In genomic region chrX:81414630-81415029, GRCh38 we compare ENCODE assay signal across 20 cellular contexts.
DNase-seq lines count a peak whose midpoint lies in the region; ATAC-seq, FAIRE-seq and TF ChIP-seq lines count a peak whose summit lies in the region.
"Had no signal": no experiment of that assay in that cellular context is flagged by ENCODE, and none has a peak within 500 bp of the region (broad histone marks: within the 10 kb centered on the region; RNA-seq: fewer than 3 reads in every experiment).

No MANE protein-coding gene starts in this region.

- POLR2A ChIA-PET in HepG2 (lab: Yijun Ruan, JAX), result no interaction called here

- H3K9me3 ChIP-seq in liver (ENCODE audit: control insufficient read depth in 4 of 4, low read length in 3 of 4) (no peaks in the 10 kb centered on the region), HepG2 (ENCODE audit: low read length) (no peaks in the 10 kb centered on the region), RWPE2 (ENCODE audit: severe bottlenecking) (no peaks in the 10 kb centered on the region), hepatocyte (ENCODE audit: low read depth) (no peaks in the 10 kb centered on the region), WERI-Rb-1 (ENCODE audit: severe bottlenecking) (no peaks in the 10 kb centered on the region)
- H3K9me3 ChIP-seq: esophagus squamous epithelium, left ventricle myocardium inferior had no signal

- in situ Hi-C loops in HepG2 (cut with HindIII; ENCODE audit: extremely low pct_ligation_motif_present, low pct_unique_long_range_greater_than_20kb), result no loop called here

- BruUV-seq in HepG2 (replicated peaks; lab: Mats Ljungman, UMichigan), result no TSS peak

- TF ChIP-seq EP300 in HepG2 (IDR thresholded peaks at IDR 0.05; ENCODE audit: low read depth in 2 of 2, low read length in 2 of 2), result no peak
- no peak for TF ChIP-seq EP300 in HepG2 (CRISPR knock-in tag; IDR thresholded peaks at IDR 0.05; ENCODE audit: borderline replicate concordance)

- H3K36me3 ChIP-seq in liver (ENCODE audit: control insufficient read depth in 4 of 4, insufficient read depth in 3 of 4, low read depth in 1 of 4, low read length in 3 of 4), result no peaks in the 10 kb centered on the region
- H3K36me3 ChIP-seq in HepG2 (replicated peaks in 1 of 2; ENCODE audit: control insufficient read depth in 1 of 2, insufficient read depth in 2 of 2, low read length in 2 of 2), result no peaks in the 10 kb centered on the region
- H3K36me3 ChIP-seq in RWPE2 (ENCODE audit: low read depth), result no peaks in the 10 kb centered on the region
- H3K36me3 ChIP-seq in hepatocyte (replicated peaks; ENCODE audit: insufficient read depth, low read depth), result no peaks in the 10 kb centered on the region
- no peaks in the 10 kb centered on the region for H3K36me3 ChIP-seq in WERI-Rb-1
- H3K36me3 ChIP-seq: esophagus squamous epithelium, left ventricle myocardium inferior had no signal

- no peak overlapping the region for H3K9ac ChIP-seq in liver (ENCODE audit: low read depth in 1 of 2, low read length in 2 of 2)
- H3K9ac ChIP-seq in HepG2 (ENCODE audit: insufficient read depth, low read depth, low read length), result no peak overlapping the region

- H3K27me3 ChIP-seq in liver (ENCODE audit: control insufficient read depth in 4 of 4, insufficient read depth in 4 of 4, low read length in 3 of 4) (no peaks in the 10 kb centered on the region), HepG2 (ENCODE audit: control insufficient read depth in 1 of 2, insufficient read depth in 2 of 2, low read length in 2 of 2) (no peaks in the 10 kb centered on the region), RWPE2 (ENCODE audit: insufficient read depth, poor library complexity, severe bottlenecking) (no peaks in the 10 kb centered on the region), hepatocyte (no peaks in the 10 kb centered on the region), WERI-Rb-1 (ENCODE audit: insufficient read depth, low read depth, severe bottlenecking) (peaks cover 5% of the 10 kb centered on the region)
- H3K27me3 ChIP-seq: esophagus squamous epithelium had no signal

- ATAC-seq in HepG2 (no peak), RWPE2 (ENCODE audit: low read depth) (no peak), GM18858 (IDR thresholded peaks at IDR 0.05; ENCODE audit: unreplicated experiment) (no peak)
- ATAC-seq: activated T-cell treated with anti-CD3 and anti-CD28 coated beads, Interleukin-2, amount 50 U/mL, for 72 hours; naive thymus-derived CD8-positive, alpha-beta T cell; right cardiac atrium had no signal

- no peak overlapping the region for H2AFZ ChIP-seq in HepG2 (ENCODE audit: low read length)
- no peak overlapping the region for H2AFZ ChIP-seq in hepatocyte

- H3K4me1 ChIP-seq in liver (ENCODE audit: control insufficient read depth in 4 of 4, insufficient read depth in 4 of 4, low read length in 3 of 4) (no peaks in the 10 kb centered on the region), HepG2 (ENCODE audit: insufficient read depth, low read length) (no peaks in the 10 kb centered on the region), RWPE2 (ENCODE audit: insufficient read depth, poor library complexity, severe bottlenecking) (no peaks in the 10 kb centered on the region), hepatocyte (ENCODE audit: insufficient read depth) (no peaks in the 10 kb centered on the region)
- H3K4me1 ChIP-seq: esophagus squamous epithelium, left ventricle myocardium inferior had no signal

- H3K4me3 ChIP-seq in liver (ENCODE audit: low read depth in 1 of 3, low read length in 3 of 3) (no peak overlapping the region), HepG2 (replicated peaks in 1 of 3; ENCODE audit: insufficient read depth in 1 of 3, low read depth in 2 of 3, low read length in 3 of 3) (no peak overlapping the region), RWPE2 (ENCODE audit: severe bottlenecking) (no peak overlapping the region), hepatocyte (no peak overlapping the region), WERI-Rb-1 (ENCODE audit: low read depth, low read length) (no peak overlapping the region)
- H3K4me3 ChIP-seq: coronary artery, esophagus squamous epithelium, left ventricle myocardium inferior had no signal

- FAIRE-seq in HepG2 (lab: Jason Lieb, UNC), result no peak
- FAIRE-seq: urothelium cell line had no signal

- DNase-seq in HepG2 (ENCODE audit: low spot score) (no peak), RWPE2 (ENCODE audit: low spot score) (no peak), hepatocyte (ENCODE audit: low spot score) (no peak), middle frontal gyrus (ENCODE audit: extremely low spot score, low spot score) (no peak), WERI-Rb-1 (no peak)
- DNase-seq in stimulated activated CD4-positive, alpha-beta T cell treated with anti-CD3 and anti-CD28 coated beads, Interleukin-2, amount 100 ng/mL, for 24 hours, result no peak
- DNase-seq: activated CD4-positive, alpha-beta T cell treated with anti-CD3 and anti-CD28 coated beads, Interleukin-2, amount 50 U/mL, for 1 hour; activated T-cell treated with anti-CD3 and anti-CD28 coated beads, Interleukin-2, amount 50 U/mL, for 72 hours; DMS153; esophagus squamous epithelium; H7; left ventricle myocardium inferior; naive thymus-derived CD8-positive, alpha-beta T cell; NCI-H510A; right cardiac atrium; stimulated activated CD4-positive, alpha-beta T cell treated with anti-CD3 and anti-CD28 coated beads, Interleukin-4, amount 100 ng/mL, for 4 hours had no signal

- TF ChIP-seq CTCF in liver (IDR thresholded peaks at IDR 0.05; ENCODE audit: low read depth, low read length, missing input control) (no peak), HepG2 (CRISPR knock-in tag; IDR thresholded peaks at IDR 0.05) (no peak), RWPE2 (IDR thresholded peaks at IDR 0.05; ENCODE audit: poor library complexity, severe bottlenecking) (peak; percentile 8), hepatocyte (IDR thresholded peaks at IDR 0.05; ENCODE audit: poor library complexity) (peak; percentile 29), WERI-Rb-1 (IDR thresholded peaks at IDR 0.05; ENCODE audit: low read depth, low read length) (no peak)

- no peaks in the 10 kb centered on the region for H3K9me2 ChIP-seq in hepatocyte (replicated peaks; ENCODE audit: insufficient read depth)

- H4K20me1 ChIP-seq in HepG2 (ENCODE audit: insufficient read depth, low read length) (no peaks in the 10 kb centered on the region), hepatocyte (ENCODE audit: insufficient read depth, poor library complexity, severe bottlenecking) (no peaks in the 10 kb centered on the region)

- H3K4me2 ChIP-seq in HepG2 (ENCODE audit: low read depth, low read length), result no peak overlapping the region
- no peak overlapping the region for H3K4me2 ChIP-seq in hepatocyte

- no peak for TF ChIP-seq POLR2A in HepG2 (IDR thresholded peaks at IDR 0.05; ENCODE audit: insufficient read depth in 1 of 2, low read depth in 2 of 2, low read length in 2 of 2)

- peak; percentile 22 to 38 for TF ChIP-seq RAD21 in liver (IDR thresholded peaks at IDR 0.05)
- TF ChIP-seq RAD21 in HepG2 (CRISPR knock-in tag; IDR thresholded peaks at IDR 0.05), result no peak

- no peak overlapping the region for H3K27ac ChIP-seq in liver (ENCODE audit: low read depth in 1 of 2, low read length in 2 of 2)
- no peak overlapping the region for H3K27ac ChIP-seq in HepG2 (ENCODE audit: extremely low read length, insufficient read depth, low read length)
- H3K27ac ChIP-seq in RWPE2 (ENCODE audit: poor library complexity, severe bottlenecking), result no peak overlapping the region
- H3K27ac ChIP-seq in hepatocyte, result no peak overlapping the region
- H3K27ac ChIP-seq in WERI-Rb-1, result no peak overlapping the region
- H3K27ac ChIP-seq: coronary artery, esophagus squamous epithelium, left ventricle myocardium inferior had no signal

- intact Hi-C loops in HepG2 (cut with micrococcal nuclease; ENCODE audit: unreplicated experiment), result no loop called here

- CTCF ChIA-PET in HepG2 (lab: Yijun Ruan, JAX; ENCODE audit: low intra/inter-chr PET ratio, low total read pairs), result no interaction called here

- H3K79me2 ChIP-seq in HepG2 (ENCODE audit: insufficient read depth, low read length) (no peaks in the 10 kb centered on the region), hepatocyte (no peaks in the 10 kb centered on the region)

- 50% methylated on average over 3 of the region's 3 CpGs for WGBS in liver
- WGBS in HepG2 (ENCODE audit: low lambda C conversion rate), result 15% methylated on average over 3 of the region's 3 CpGs
- 81% methylated on average over 3 of the region's 3 CpGs for WGBS in hepatocyte (ENCODE audit: low lambda C conversion rate, missing lambda C conversion rate)

TF ChIP-seq in liver, 16 proteins besides CTCF, POLR2A, EP300 and RAD21 (continues in another document):
- no peak for TF ChIP-seq SP1 (IDR thresholded peaks at IDR 0.05)

TF ChIP-seq in HepG2, 621 proteins besides CTCF, POLR2A, EP300 and RAD21:
- TF ChIP-seq ZNF580 (CRISPR knock-in tag; IDR thresholded peaks at IDR 0.05; ENCODE audit: borderline replicate concordance, low read depth), result no peak
- TF ChIP-seq AHR (CRISPR knock-in tag; IDR thresholded peaks at IDR 0.05), result no peak
- TF ChIP-seq MTF1 (CRISPR knock-in tag; IDR thresholded peaks at IDR 0.05), result no peak
- TF ChIP-seq ZSCAN9 (CRISPR knock-in tag; IDR thresholded peaks at IDR 0.05; ENCODE audit: borderline replicate concordance), result no peak
- TF ChIP-seq ZNF17 (CRISPR knock-in tag; IDR thresholded peaks at IDR 0.05), result no peak
- TF ChIP-seq KDM4B (CRISPR knock-in tag; IDR thresholded peaks at IDR 0.05), result no peak
- TF ChIP-seq MXI1 (IDR thresholded peaks at IDR 0.05; ENCODE audit: borderline replicate concordance, low read depth, low read length), result no peak
- no peak for TF ChIP-seq ZKSCAN5 (CRISPR knock-in tag; IDR thresholded peaks at IDR 0.05)
- no peak for TF ChIP-seq DMAP1 (CRISPR knock-in tag; IDR thresholded peaks at IDR 0.05)
- TF ChIP-seq ZFP90 (CRISPR knock-in tag; IDR thresholded peaks at IDR 0.05; ENCODE audit: borderline replicate concordance), result no peak
- no peak for TF ChIP-seq ZNF225 (CRISPR knock-in tag; IDR thresholded peaks at IDR 0.05)
- TF ChIP-seq SNAI1 (CRISPR knock-in tag; IDR thresholded peaks at IDR 0.05; ENCODE audit: borderline replicate concordance), result no peak
- TF ChIP-seq MAFG (CRISPR knock-in tag; IDR thresholded peaks at IDR 0.05), result no peak
- no peak for TF ChIP-seq HNRNPL (IDR thresholded peaks at IDR 0.05; ENCODE audit: low read depth, low read length)
- TF ChIP-seq ZFP41 (CRISPR knock-in tag; IDR thresholded peaks at IDR 0.05; ENCODE audit: borderline replicate concordance), result no peak

Comparison
In these comparisons a context has a peak if more than half of its experiments do, and no peak if none do; other contexts are left out.
1. CTCF ChIP-seq: peak in RWPE2 (single experiment) and hepatocyte (single experiment); none in liver (single experiment), HepG2 (single experiment) and WERI-Rb-1 (single experiment).